Comparison of ENCODE assay signal across 1 cellular context in genomic region chr1:36300526-36300925, GRCh38.
TF ChIP-seq lines count a peak whose summit lies in the region.

No MANE protein-coding gene starts in this region.

TF ChIP-seq in HepG2, 621 proteins besides CTCF, POLR2A, EP300 and RAD21:
- TF ChIP-seq EHMT2 (IDR thresholded peaks at IDR 0.05; ENCODE audit: borderline replicate concordance, low read depth, low read length) (no peak), ZSCAN21 (CRISPR knock-in tag; IDR thresholded peaks at IDR 0.05; ENCODE audit: borderline replicate concordance) (no peak), PLRG1 (conservative IDR thresholded peaks at IDR 0.05) (no peak), DRAP1 (CRISPR knock-in tag; IDR thresholded peaks at IDR 0.05) (no peak), ASH2L (IDR thresholded peaks at IDR 0.05; ENCODE audit: insufficient read length, low read depth, low read length) (no peak)
